In the genomic region with DNA sequence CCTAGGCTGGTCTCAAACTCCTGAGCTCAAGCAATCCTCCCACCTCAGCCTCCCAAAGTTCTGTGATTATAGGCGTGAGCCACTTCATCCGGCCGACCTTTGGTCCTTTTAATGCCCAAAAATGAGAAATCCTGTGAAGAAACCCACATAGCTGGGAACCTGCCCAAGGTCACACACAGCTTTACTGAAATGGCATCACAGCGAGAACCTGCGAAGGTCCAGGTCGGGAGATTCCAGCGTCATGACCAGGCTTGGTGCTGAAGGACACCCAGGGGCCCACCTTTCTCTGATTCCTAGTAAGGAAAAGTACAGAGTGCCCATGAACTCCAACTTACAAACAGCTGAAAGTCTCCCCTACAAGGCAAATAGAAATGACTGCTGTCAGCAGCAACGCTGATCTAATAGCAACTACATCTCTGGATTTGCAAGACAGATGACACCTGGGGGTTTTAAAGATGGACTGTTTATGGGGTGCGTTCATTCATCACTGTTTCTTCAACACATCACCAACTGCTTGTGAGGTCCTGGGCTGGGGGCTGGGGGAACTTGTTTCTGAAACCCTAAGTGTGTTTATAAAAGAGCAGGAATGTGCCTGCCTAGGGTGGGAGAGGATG, we compare ENCODE assay signal across 34 cellular contexts. TPM values are rescaled to one million over a fixed set of nuclear protein-coding genes. Genes with fewer than 3 reads are reported as not detected.
"Had no signal": no experiment of that assay in that cellular context is flagged by ENCODE, and none has a peak within 500 bp of the region (broad histone marks: within the 10 kb centered on the region; RNA-seq: fewer than 3 reads in every experiment).

No MANE protein-coding gene starts in this region.

- H3K4me3 Mint-ChIP-seq: activated CD4-positive, alpha-beta T cell treated with anti-CD3 and anti-CD28 coated beads, Interleukin-2, amount 10 ng/mL, durations not matched to agents 24 days and 14 days; activated CD8-positive, alpha-beta T cell treated with anti-CD3 and anti-CD28 coated beads for 36 hours; activated naive CD8-positive, alpha-beta T cell treated with anti-CD3 and anti-CD28 coated beads for 36 hours; activated T-cell treated with anti-CD3 and anti-CD28 coated beads, Interleukin-2, amount 50 U/mL, for 72 hours; activated T-helper 17 cell treated with anti-CD3 and anti-CD28 coated beads, Interleukin-2, amount 50 U/mL, for 72 hours; brain; T-helper 1 cell treated with Interleukin-12 subunit alpha and Interleukin-12 subunit beta and Interleukin-4 antibody, amounts not matched to agents 30 μg/mL and 1 μg/mL, for 36 hours had no signal

- ATAC-seq: activated CD8-positive, alpha-beta T cell treated with anti-CD3 and anti-CD28 coated beads for 36 hours; activated T-cell treated with anti-CD3 and anti-CD28 coated beads, Interleukin-2, amount 50 U/mL, for 72 hours; activated T-helper 17 cell treated with anti-CD3 and anti-CD28 coated beads, Interleukin-2, amount 50 U/mL, for 72 hours had no signal

- H3K9ac ChIP-seq: KMS-11, SK-N-SH had no signal

- H3K4me1 Mint-ChIP-seq: activated CD4-positive, alpha-beta T cell treated with anti-CD3 and anti-CD28 coated beads, Interleukin-2, amount 10 ng/mL, durations not matched to agents 24 days and 14 days; activated naive CD8-positive, alpha-beta T cell treated with anti-CD3 and anti-CD28 coated beads for 36 hours; activated T-helper 17 cell treated with anti-CD3 and anti-CD28 coated beads, Interleukin-2, amount 50 U/mL, for 72 hours had no signal

- H3K4me1 ChIP-seq: Peyer's patch had no signal

- H3K9me3 ChIP-seq: SJSA1, SK-N-SH had no signal

- H3K4me2 ChIP-seq: KMS-11, SK-N-SH had no signal

- DNase-seq: activated CD4-positive, alpha-beta T cell treated with anti-CD3 and anti-CD28 coated beads, Interleukin-2, amount 10 ng/mL, durations not matched to agents 24 days and 14 days; activated CD4-positive, alpha-beta T cell treated with anti-CD3 and anti-CD28 coated beads, Interleukin-2, amount 50 U/mL, for 4 hours; activated CD8-positive, alpha-beta T cell treated with anti-CD3 and anti-CD28 coated beads for 36 hours; activated effector memory CD4-positive, alpha-beta T cell treated with anti-CD3 and anti-CD28 coated beads, Interleukin-2, amount 50 U/mL, for 16 hours; activated naive CD4-positive, alpha-beta T cell; activated naive CD4-positive, alpha-beta T cell treated with anti-CD3 and anti-CD28 coated beads, Interleukin-2, amount 50 U/mL, for 16 hours; activated naive CD8-positive, alpha-beta T cell treated with anti-CD3 and anti-CD28 coated beads for 36 hours; activated T-cell treated with anti-CD3 and anti-CD28 coated beads, Interleukin-2, amount 50 U/mL, for 1 hour; activated T-cell treated with anti-CD3 and anti-CD28 coated beads, Interleukin-2, amount 50 U/mL, for 72 hours; anterior cingulate cortex; caudate nucleus; cerebellar nuclear complex; MM.1S; MV-4-11; NCI-H1092; NCI-H1436 treated with DMSO at 0.1 percent for 48 hours; NCI-H1694 treated with DMSO at 0.1 percent for 48 hours; NCI-H2029; NCI-H226; NCI-H446 treated with DMSO at 0.1 percent for 48 hours; NCI-H524; NCI-H69; Peyer's patch; RPMI8226; SHP77 treated with DMSO at 0.1 percent for 48 hours; SK-N-SH; WERI-Rb-1 had no signal

- H3K4me3 ChIP-seq: Peyer's patch, SJSA1 had no signal

- H3K27ac ChIP-seq: KMS-11, Peyer's patch, SJSA1, WERI-Rb-1 had no signal

- H3K27me3 Mint-ChIP-seq: activated naive CD8-positive, alpha-beta T cell treated with anti-CD3 and anti-CD28 coated beads for 36 hours; activated T-helper 17 cell treated with anti-CD3 and anti-CD28 coated beads, Interleukin-2, amount 50 U/mL, for 72 hours had no signal

- FAIRE-seq: bronchial epithelial cell had no signal

- H3K9me3 Mint-ChIP-seq: activated CD4-positive, alpha-beta T cell treated with anti-CD3 and anti-CD28 coated beads, Interleukin-2, amount 10 ng/mL, durations not matched to agents 24 days and 14 days; activated CD8-positive, alpha-beta T cell treated with anti-CD3 and anti-CD28 coated beads for 36 hours; activated naive CD8-positive, alpha-beta T cell treated with anti-CD3 and anti-CD28 coated beads for 36 hours; activated T-cell treated with anti-CD3 and anti-CD28 coated beads, Interleukin-2, amount 50 U/mL, for 72 hours; activated T-helper 17 cell treated with anti-CD3 and anti-CD28 coated beads, Interleukin-2, amount 50 U/mL, for 72 hours; T-helper 1 cell treated with Interleukin-12 subunit alpha and Interleukin-12 subunit beta and Interleukin-4 antibody, amounts not matched to agents 30 μg/mL and 1 μg/mL, for 36 hours had no signal

- H3K27me3 ChIP-seq: Peyer's patch, SJSA1 had no signal

- H3K36me3 ChIP-seq: Peyer's patch, SJSA1, WERI-Rb-1 had no signal

- H3K27ac Mint-ChIP-seq: activated CD4-positive, alpha-beta T cell treated with anti-CD3 and anti-CD28 coated beads, Interleukin-2, amount 10 ng/mL, durations not matched to agents 24 days and 14 days; activated CD8-positive, alpha-beta T cell treated with anti-CD3 and anti-CD28 coated beads for 36 hours; activated naive CD8-positive, alpha-beta T cell treated with anti-CD3 and anti-CD28 coated beads for 36 hours; activated T-cell treated with anti-CD3 and anti-CD28 coated beads, Interleukin-2, amount 50 U/mL, for 72 hours; activated T-helper 17 cell treated with anti-CD3 and anti-CD28 coated beads, Interleukin-2, amount 50 U/mL, for 72 hours; T-helper 1 cell treated with Interleukin-12 subunit alpha and Interleukin-12 subunit beta and Interleukin-4 antibody, amounts not matched to agents 30 μg/mL and 1 μg/mL, for 36 hours had no signal

RNA-seq across cellular contexts. Expression of gene DNAH17, which starts 24.5 kb away (rescaled TPM):
- total RNA-seq: LHCN-M2, SJSA1 had no signal
- polyA plus RNA-seq: SK-N-SH had no signal
